Comparison of ENCODE assay signal across 18 cellular contexts in the genomic region with DNA sequence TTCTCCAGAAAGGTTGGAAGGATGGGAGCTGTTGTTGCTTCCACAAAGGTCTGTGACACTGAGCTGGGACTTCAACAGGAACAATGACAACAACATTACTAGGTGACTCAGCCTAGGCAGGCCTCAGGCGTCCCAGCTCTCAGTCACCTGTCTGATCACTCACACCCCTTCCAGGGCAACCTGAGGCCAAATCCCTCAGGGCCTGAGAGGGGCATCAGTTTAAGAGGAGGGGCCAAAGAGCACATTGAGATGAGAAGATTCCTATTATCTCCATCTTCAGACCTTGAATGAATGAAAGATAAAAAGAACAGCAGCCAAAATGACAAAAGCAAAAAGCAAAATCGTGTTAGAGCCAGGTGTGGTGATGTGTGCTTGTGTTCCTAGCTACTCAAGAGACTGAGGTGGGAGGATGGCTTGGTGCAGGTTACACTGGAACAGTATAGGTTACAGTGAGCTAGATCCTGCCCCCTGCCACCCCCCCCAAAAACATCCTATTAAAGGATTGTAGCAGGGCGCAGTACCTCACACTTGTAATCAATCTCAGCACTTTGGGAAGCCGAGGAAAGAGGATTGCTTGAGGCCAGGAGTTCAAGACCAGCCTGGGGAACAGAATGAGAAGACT. TPM values are rescaled to one million over a fixed set of nuclear protein-coding genes. Genes with fewer than 3 reads are reported as not detected.
DNase-seq lines count a peak whose midpoint lies in the region; ATAC-seq and TF ChIP-seq lines count a peak whose summit lies in the region.
"Had no signal": no experiment of that assay in that cellular context is flagged by ENCODE, and none has a peak within 500 bp of the region (broad histone marks: within the 10 kb centered on the region; RNA-seq: fewer than 3 reads in every experiment).

A gene with protein sequence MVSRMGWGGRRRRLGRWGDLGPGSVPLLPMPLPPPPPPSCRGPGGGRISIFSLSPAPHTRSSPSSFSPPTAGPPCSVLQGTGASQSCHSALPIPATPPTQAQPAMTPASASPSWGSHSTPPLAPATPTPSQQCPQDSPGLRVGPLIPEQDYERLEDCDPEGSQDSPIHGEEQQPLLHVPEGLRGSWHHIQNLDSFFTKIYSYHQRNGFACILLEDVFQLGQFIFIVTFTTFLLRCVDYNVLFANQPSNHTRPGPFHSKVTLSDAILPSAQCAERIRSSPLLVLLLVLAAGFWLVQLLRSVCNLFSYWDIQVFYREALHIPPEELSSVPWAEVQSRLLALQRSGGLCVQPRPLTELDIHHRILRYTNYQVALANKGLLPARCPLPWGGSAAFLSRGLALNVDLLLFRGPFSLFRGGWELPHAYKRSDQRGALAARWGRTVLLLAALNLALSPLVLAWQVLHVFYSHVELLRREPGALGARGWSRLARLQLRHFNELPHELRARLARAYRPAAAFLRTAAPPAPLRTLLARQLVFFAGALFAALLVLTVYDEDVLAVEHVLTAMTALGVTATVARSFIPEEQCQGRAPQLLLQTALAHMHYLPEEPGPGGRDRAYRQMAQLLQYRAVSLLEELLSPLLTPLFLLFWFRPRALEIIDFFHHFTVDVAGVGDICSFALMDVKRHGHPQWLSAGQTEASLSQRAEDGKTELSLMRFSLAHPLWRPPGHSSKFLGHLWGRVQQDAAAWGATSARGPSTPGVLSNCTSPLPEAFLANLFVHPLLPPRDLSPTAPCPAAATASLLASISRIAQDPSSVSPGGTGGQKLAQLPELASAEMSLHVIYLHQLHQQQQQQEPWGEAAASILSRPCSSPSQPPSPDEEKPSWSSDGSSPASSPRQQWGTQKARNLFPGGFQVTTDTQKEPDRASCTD (minus strand): TSS at position 60 of the 622 bp plus-strand sequence. CDS start 71 bp downstream, outside the sequence.

- H3K4me3 Mint-ChIP-seq in activated naive CD4-positive, alpha-beta T cell treated with anti-CD3 and anti-CD28 coated beads for 36 hours, result no peak within 1 kb of the TSS
- no peak within 1 kb of the TSS for H3K4me3 Mint-ChIP-seq in activated CD8-positive, alpha-beta T cell treated with anti-CD3 and anti-CD28 coated beads for 36 hours
- H3K4me3 Mint-ChIP-seq: H9; natural killer cell treated with Interleukin-12 subunit alpha and Interleukin-12 subunit beta and Interleukin-15 and Interleukin-18, amount 100 ng/mL, for 72 hours had no signal

- POLR2A ChIA-PET in activated CD8-positive, alpha-beta T cell treated with anti-CD3 and anti-CD28 coated beads for 36 hours (lab: Charles Lee), result no interaction called here

- peak within 1 kb of the TSS in 1 of 2 donors; percentile 14 for H3K4me3 ChIP-seq in vagina
- H3K4me3 ChIP-seq: stomach had no signal

- no peaks in the 10 kb centered on the region for H3K36me3 ChIP-seq in vagina
- H3K36me3 ChIP-seq: stomach had no signal

- intact Hi-C loops in activated naive CD4-positive, alpha-beta T cell treated with anti-CD3 and anti-CD28 coated beads for 36 hours (cut with micrococcal nuclease), result no loop called here
- intact Hi-C loops in activated CD8-positive, alpha-beta T cell treated with anti-CD3 and anti-CD28 coated beads for 36 hours (cut with micrococcal nuclease), result no loop called here
- intact Hi-C loops in vagina (cut with DNase I), result no loop called here

- TF ChIP-seq CTCF in activated CD8-positive, alpha-beta T cell treated with anti-CD3 and anti-CD28 coated beads for 36 hours (IDR thresholded peaks at IDR 0.05), result no peak
- TF ChIP-seq CTCF in vagina (IDR thresholded peaks at IDR 0.05), result no peak

- peaks cover 16% of the 10 kb centered on the region for H3K4me1 Mint-ChIP-seq in activated naive CD4-positive, alpha-beta T cell treated with anti-CD3 and anti-CD28 coated beads for 36 hours (ENCODE audit: low read depth)
- H3K4me1 Mint-ChIP-seq in activated CD8-positive, alpha-beta T cell treated with anti-CD3 and anti-CD28 coated beads for 36 hours (ENCODE audit: low read depth), result peaks cover 14% of the 10 kb centered on the region

- no peak within 1 kb of the TSS for H3K27ac ChIP-seq in vagina
- H3K27ac ChIP-seq: stomach had no signal

- H3K4me1 ChIP-seq in vagina, result peaks cover 18% of the 10 kb centered on the region

- no peaks in the 10 kb centered on the region for H3K27me3 ChIP-seq in vagina

- DNase-seq in activated naive CD4-positive, alpha-beta T cell treated with anti-CD3 and anti-CD28 coated beads, Interleukin-2, amount 50 U/mL, for 72 hours (ENCODE audit: low spot score in 2 of 2), result no peak
- DNase-seq in activated naive CD4-positive, alpha-beta T cell treated with anti-CD3 and anti-CD28 coated beads for 36 hours, result no peak
- no peak for DNase-seq in activated CD8-positive, alpha-beta T cell treated with anti-CD3 and anti-CD28 coated beads for 36 hours
- DNase-seq in kidney tubule cell (ENCODE audit: low spot score) (peak; percentile 69), vagina (ENCODE audit: extremely low spot score in 2 of 2) (no peak), anterior cingulate cortex (lab: John Stamatoyannopoulos, UW) (no peak), hypothalamus (lab: John Stamatoyannopoulos, UW) (no peak)
- DNase-seq: activated CD4-positive, alpha-beta memory T cell treated with anti-CD3 and anti-CD28 coated beads for 36 hours; COR-L47; foreskin melanocyte; GF-D8; H9; NCI-H2029; stomach had no signal

- no peaks in the 10 kb centered on the region for H3K9me3 ChIP-seq in vagina
- H3K9me3 ChIP-seq: stomach had no signal

- no peak for ATAC-seq in activated naive CD4-positive, alpha-beta T cell treated with anti-CD3 and anti-CD28 coated beads, Interleukin-2, amount 50 U/mL, for 72 hours
- no peak for ATAC-seq in activated CD8-positive, alpha-beta T cell treated with anti-CD3 and anti-CD28 coated beads for 36 hours
- no peak for ATAC-seq in GM21423 (IDR thresholded peaks at IDR 0.05; ENCODE audit: unreplicated experiment)
- ATAC-seq: natural killer cell treated with Interleukin-12 subunit alpha and Interleukin-12 subunit beta and Interleukin-15 and Interleukin-18, amount 100 ng/mL, for 72 hours; Panc1 had no signal

- H3K27me3 Mint-ChIP-seq in activated naive CD4-positive, alpha-beta T cell treated with anti-CD3 and anti-CD28 coated beads for 36 hours (ENCODE audit: low read depth), result peaks cover under 1% of the 10 kb centered on the region
- peaks cover 7% of the 10 kb centered on the region for H3K27me3 Mint-ChIP-seq in activated CD8-positive, alpha-beta T cell treated with anti-CD3 and anti-CD28 coated beads for 36 hours

- no peaks in the 10 kb centered on the region for H3K9me3 Mint-ChIP-seq in activated naive CD4-positive, alpha-beta T cell treated with anti-CD3 and anti-CD28 coated beads, Interleukin-2, amount 50 U/mL, for 72 hours
- H3K9me3 Mint-ChIP-seq in activated naive CD4-positive, alpha-beta T cell treated with anti-CD3 and anti-CD28 coated beads for 36 hours, result no peaks in the 10 kb centered on the region
- no peaks in the 10 kb centered on the region for H3K9me3 Mint-ChIP-seq in activated CD8-positive, alpha-beta T cell treated with anti-CD3 and anti-CD28 coated beads for 36 hours
- H3K9me3 Mint-ChIP-seq: activated CD4-positive, alpha-beta memory T cell treated with anti-CD3 and anti-CD28 coated beads for 36 hours; natural killer cell treated with Interleukin-12 subunit alpha and Interleukin-12 subunit beta and Interleukin-15 and Interleukin-18, amount 100 ng/mL, for 72 hours had no signal

- peaks cover 7 to 8% of the 10 kb centered on the region in 2 donors for H3K36me3 Mint-ChIP-seq in activated naive CD4-positive, alpha-beta T cell treated with anti-CD3 and anti-CD28 coated beads, Interleukin-2, amount 50 U/mL, for 72 hours
- peaks cover 2% of the 10 kb centered on the region for H3K36me3 Mint-ChIP-seq in activated naive CD4-positive, alpha-beta T cell treated with anti-CD3 and anti-CD28 coated beads for 36 hours (ENCODE audit: low read depth)
- H3K36me3 Mint-ChIP-seq in activated CD8-positive, alpha-beta T cell treated with anti-CD3 and anti-CD28 coated beads for 36 hours (ENCODE audit: low read depth), result peaks cover 4% of the 10 kb centered on the region
- H3K36me3 Mint-ChIP-seq: natural killer cell treated with Interleukin-12 subunit alpha and Interleukin-12 subunit beta and Interleukin-15 and Interleukin-18, amount 100 ng/mL, for 72 hours had no signal

- CTCF ChIA-PET in activated naive CD4-positive, alpha-beta T cell treated with anti-CD3 and anti-CD28 coated beads for 36 hours (lab: Charles Lee), result interaction anchor here (0.9 kb wide), 1 partner anchor 16 kb away, joined by 3 read pairs; no protein-coding TSS in a partner anchor
- CTCF ChIA-PET in activated CD8-positive, alpha-beta T cell treated with anti-CD3 and anti-CD28 coated beads for 36 hours (lab: Charles Lee), result interaction anchor here (1.0 kb wide), 1 partner anchor 86 kb away, joined by 3 read pairs; no protein-coding TSS in a partner anchor

- H3K27ac Mint-ChIP-seq in activated naive CD4-positive, alpha-beta T cell treated with anti-CD3 and anti-CD28 coated beads, Interleukin-2, amount 50 U/mL, for 72 hours, result peak within 1 kb of the TSS; percentile 8 to 54
- no peak within 1 kb of the TSS for H3K27ac Mint-ChIP-seq in activated naive CD4-positive, alpha-beta T cell treated with anti-CD3 and anti-CD28 coated beads for 36 hours
- H3K27ac Mint-ChIP-seq in activated CD8-positive, alpha-beta T cell treated with anti-CD3 and anti-CD28 coated beads for 36 hours, result no peak within 1 kb of the TSS
- H3K27ac Mint-ChIP-seq: activated CD4-positive, alpha-beta memory T cell treated with anti-CD3 and anti-CD28 coated beads for 36 hours; H9 had no signal

- TF ChIP-seq POLR2A in vagina (IDR thresholded peaks at IDR 0.05), result no peak

RNA-seq across cellular contexts. Expression of the gene that starts here (rescaled TPM):
- 10 to 100 TPM in 1 of 2 donors, 1 to 10 TPM in 1; 1.1 to 14.9 TPM for total RNA-seq in activated naive CD4-positive, alpha-beta T cell treated with anti-CD3 and anti-CD28 coated beads, Interleukin-2, amount 50 U/mL, for 72 hours
- total RNA-seq in activated naive CD4-positive, alpha-beta T cell treated with anti-CD3 and anti-CD28 coated beads for 36 hours, result 1 to 10 TPM; 2.8 to 4.0 TPM
- total RNA-seq in activated CD8-positive, alpha-beta T cell treated with anti-CD3 and anti-CD28 coated beads for 36 hours, result 10 to 100 TPM; 12.6 to 14.0 TPM
- total RNA-seq in vagina, result 34.1 TPM
- total RNA-seq: liver had no signal

Comparison
In these comparisons a context has a peak if more than half of its experiments do, and no peak if none do; other contexts are left out.
1. H3K27ac Mint-ChIP-seq: peak in activated naive CD4-positive, alpha-beta T cell treated with anti-CD3 and anti-CD28 coated beads, Interleukin-2, amount 50 U/mL, for 72 hours (2 of 2); none in activated naive CD4-positive, alpha-beta T cell treated with anti-CD3 and anti-CD28 coated beads for 36 hours (single experiment) and activated CD8-positive, alpha-beta T cell treated with anti-CD3 and anti-CD28 coated beads for 36 hours (single experiment).